21 cellular contexts compared by ENCODE assay signal in genomic region chr5:34574976-34575467, GRCh38.
DNase-seq lines count a peak whose midpoint lies in the region; ATAC-seq and TF ChIP-seq lines count a peak whose summit lies in the region.
"Had no signal": no experiment of that assay in that cellular context is flagged by ENCODE, and none has a peak within 500 bp of the region (broad histone marks: within the 10 kb centered on the region; RNA-seq: fewer than 3 reads in every experiment).

No MANE protein-coding gene starts in this region.

- TF ChIP-seq CTCF in IMR-90 (conservative IDR thresholded peaks at IDR 0.05; ENCODE audit: low read depth, low read length) (no peak), OCI-LY3 (IDR thresholded peaks at IDR 0.05; ENCODE audit: low read depth, low read length) (no peak), foreskin fibroblast (IDR thresholded peaks at IDR 0.05; ENCODE audit: low read depth, low read length) (no peak), Peyer's patch (IDR thresholded peaks at IDR 0.05) (no peak)

- peaks cover 30% of the 10 kb centered on the region for H3K4me1 ChIP-seq in IMR-90 (ENCODE audit: control insufficient read depth, insufficient read depth, low read length)
- peaks cover 53% of the 10 kb centered on the region for H3K4me1 ChIP-seq in OCI-LY3 (ENCODE audit: low read length)
- no peaks in the 10 kb centered on the region for H3K4me1 ChIP-seq in Peyer's patch

- H3K36me3 ChIP-seq in IMR-90 (ENCODE audit: control insufficient read depth, insufficient read depth, low read length) (no peaks in the 10 kb centered on the region), OCI-LY3 (replicated peaks; ENCODE audit: low read depth, low read length) (peaks cover 12% of the 10 kb centered on the region), Peyer's patch (no peaks in the 10 kb centered on the region)

- H3K9me1 ChIP-seq in IMR-90 (ENCODE audit: insufficient read depth, low read length): peaks cover 29% of the 10 kb centered on the region; the same call in 1 of the 2 replicates

- H4K20me1 ChIP-seq in IMR-90 (ENCODE audit: insufficient read depth, low read length) (no peaks in the 10 kb centered on the region), OCI-LY3 (ENCODE audit: insufficient read depth, low read length) (no peaks in the 10 kb centered on the region)

- peak overlapping the region; percentile 50; the same call in 1 of the 2 replicates for H4K91ac ChIP-seq in IMR-90 (ENCODE audit: insufficient read depth, low read depth, low read length)

- H3K14ac ChIP-seq in IMR-90 (replicated peaks; ENCODE audit: low read depth, low read length): peak overlapping the region; percentile 33

- H3K9me3 ChIP-seq in IMR-90 (ENCODE audit: control insufficient read depth, insufficient read depth, low read length): 0 out of 2 replicates have a peak, but pooled peaks cover 2% of the 10 kb centered on the region
- peaks cover 4% of the 10 kb centered on the region; the same call in 1 of the 2 replicates for H3K9me3 ChIP-seq in OCI-LY3 (ENCODE audit: insufficient read depth, low read length)
- H3K9me3 ChIP-seq in Peyer's patch: no peaks in the 10 kb centered on the region

- H4K8ac ChIP-seq in IMR-90 (ENCODE audit: low read depth in 2 of 2, low read length in 2 of 2): no peak overlapping the region

- in situ Hi-C loops in IMR-90 (cut with MboI; ENCODE audit: low sequenced_read_pairs): no loop called here

- H2AFZ ChIP-seq in IMR-90 (replicated peaks; ENCODE audit: low read length, poor library complexity) (no peak overlapping the region), OCI-LY3 (ENCODE audit: low read depth, low read length) (peak overlapping the region; percentile 46)

- H2BK5ac ChIP-seq in IMR-90 (ENCODE audit: low read depth, low read length, poor library complexity, severe bottlenecking): no peak overlapping the region

- CTCF ChIA-PET in IMR-90 (lab: Yijun Ruan, JAX): interaction anchor here (0.7 to 1.1 kb wide), 2 partner anchors 10 to 184 kb away, joined by 3 to 4 read pairs; no protein-coding TSS in a partner anchor

- peak; percentile 52 for DNase-seq in DMS53 (lab: John Stamatoyannopoulos, UW)
- no peak for DNase-seq in DMS53 treated with DMSO at 0.1 percent for 48 hours (lab: John Stamatoyannopoulos, UW; ENCODE audit: unreplicated experiment)
- no peak for DNase-seq in IMR-90
- DNase-seq in renal cortical epithelial cell (ENCODE audit: low read depth): peak; percentile 61
- no peak for DNase-seq in germinal center (ENCODE audit: low spot score)
- DNase-seq in foreskin fibroblast: no peak
- DNase-seq in Peyer's patch: no peak
- DNase-seq: 8988T; AML-193; C1 segment of cervical spinal cord; CD8-positive, alpha-beta memory T cell; DMS79 treated with DMSO at 0.1 percent for 48 hours; H7; HFFc6; MV-4-11; NCI-H1105 treated with DMSO at 0.1 percent for 48 hours; NCI-H2029 treated with DMSO at 0.1 percent for 48 hours; NCI-H82; Right ventricle myocardium superior had no signal

- no peak for TF ChIP-seq RAD21 in IMR-90 (IDR thresholded peaks at IDR 0.05; ENCODE audit: low read length)

- dilution Hi-C loops in IMR-90 (cut with HindIII; ENCODE audit: low sequenced_read_pairs, unreplicated experiment): no loop called here

- no TSS peak for BruUV-seq in IMR-90 (replicated peaks; lab: Mats Ljungman, UMichigan)

- H3K4ac ChIP-seq in IMR-90 (ENCODE audit: low read depth, low read length): peak overlapping the region; percentile 30; the same call in 1 of the 2 replicates

- no peak overlapping the region for H3K18ac ChIP-seq in IMR-90 (ENCODE audit: low read depth, low read length)

- H3K27me3 ChIP-seq in IMR-90 (ENCODE audit: control insufficient read depth, insufficient read depth, low read length) (no peaks in the 10 kb centered on the region), OCI-LY3 (ENCODE audit: low read depth, low read length) (no peaks in the 10 kb centered on the region), Peyer's patch (no peaks in the 10 kb centered on the region)

- H3K9ac ChIP-seq in IMR-90 (ENCODE audit: low read depth, low read length): no peak overlapping the region
- H3K9ac ChIP-seq in OCI-LY3 (ENCODE audit: low read length): no peak overlapping the region
- H3K9ac ChIP-seq: KMS-11 had no signal

- H3K79me2 ChIP-seq in OCI-LY3 (ENCODE audit: low read length): no peaks in the 10 kb centered on the region

- H4K5ac ChIP-seq in IMR-90 (ENCODE audit: low read depth, low read length): peak overlapping the region; percentile 12; the same call in 1 of the 2 replicates

- H2AK9ac ChIP-seq in IMR-90 (replicated peaks; ENCODE audit: low read depth, low read length, poor library complexity): no peak overlapping the region

- H3K4me3 ChIP-seq in IMR-90 (ENCODE audit: insufficient read depth, low read depth, low read length): no peak overlapping the region
- no peak overlapping the region for H3K4me3 ChIP-seq in OCI-LY3 (ENCODE audit: low read length)
- no peak overlapping the region for H3K4me3 ChIP-seq in foreskin fibroblast (ENCODE audit: low read depth in 1 of 2, low read length in 2 of 2)
- H3K4me3 ChIP-seq in Peyer's patch: no peak overlapping the region

- no peak overlapping the region; the same call in 1 of the 2 replicates for H3K23ac ChIP-seq in IMR-90 (ENCODE audit: low read depth, low read length)

- peak overlapping the region; percentile 80 for H2BK15ac ChIP-seq in IMR-90 (ENCODE audit: low read depth, low read length)

- peaks cover 2 to 12% of the 10 kb centered on the region in 2 experiments; a peak in 3 of 4 replicates for H3K79me1 ChIP-seq in IMR-90 (ENCODE audit: low read depth in 1 of 2, low read length in 2 of 2)

- H3K27ac ChIP-seq in IMR-90 (ENCODE audit: insufficient read depth, low read length) (no peak overlapping the region), OCI-LY3 (ENCODE audit: low read length) (no peak overlapping the region), Peyer's patch (no peak overlapping the region)
- H3K27ac ChIP-seq: KMS-11 had no signal

- TF ChIP-seq POLR2A in IMR-90 (IDR thresholded peaks at IDR 0.05; ENCODE audit: low read depth, low read length) (no peak), Peyer's patch (IDR thresholded peaks at IDR 0.05) (no peak)

- ATAC-seq in IMR-90 (ENCODE audit: low read depth): no peak

- WGBS in IMR-90 (ENCODE audit: extremely low coverage in 2 of 2, insufficient read length in 1 of 2), 2 experiments: 100% methylated on average over 1 of the region's 3 CpGs; no CpG with 5 or more reads in 1 of the 2 experiments

- H3K4me2 ChIP-seq in IMR-90 (ENCODE audit: low read depth, low read length): no peak overlapping the region
- peak overlapping the region; percentile 30; the same call in 1 of the 2 replicates for H3K4me2 ChIP-seq in OCI-LY3 (ENCODE audit: low read length)
- H3K4me2 ChIP-seq: KMS-11 had no signal

- H2BK120ac ChIP-seq in IMR-90 (ENCODE audit: low read depth, low read length): peak overlapping the region; percentile 35; the same call in 1 of the 2 replicates

- intact Hi-C loops in IMR-90 (cut with micrococcal nuclease): no loop called here

- peak overlapping the region; percentile 38; the same call in 1 of the 2 replicates for H2AK5ac ChIP-seq in IMR-90 (ENCODE audit: low read depth, low read length)

- POLR2A ChIA-PET in IMR-90 (lab: Charles Lee; ENCODE audit: unreplicated experiment): no interaction called here

- no peak overlapping the region for H3K56ac ChIP-seq in IMR-90 (ENCODE audit: extremely low read depth, insufficient read depth, low read length)

- peak overlapping the region; percentile 74 for H2BK20ac ChIP-seq in IMR-90 (ENCODE audit: low read depth, low read length)

TF ChIP-seq in IMR-90, 13 proteins besides CTCF, POLR2A, EP300 and RAD21:
- TF ChIP-seq RFX5 (IDR thresholded peaks at IDR 0.05; ENCODE audit: low read depth, low read length) (no peak), MXI1 (IDR thresholded peaks at IDR 0.05; ENCODE audit: borderline replicate concordance, low read depth, low read length) (no peak), BHLHE40 (IDR thresholded peaks at IDR 0.05; ENCODE audit: low read depth, low read length) (no peak), USF2 (IDR thresholded peaks at IDR 0.05; ENCODE audit: low read depth, low read length) (0 out of 2 replicates have a peak, but pooled peaks have one; percentile 17), NFE2L2 (IDR thresholded peaks at IDR 0.05; ENCODE audit: low read depth, low read length) (no peak), RCOR1 (IDR thresholded peaks at IDR 0.05; ENCODE audit: insufficient replicate concordance, low read length) (no peak)

Comparison
In these comparisons a context has a peak if more than half of its experiments do, and no peak if none do; other contexts are left out.
1. DNase-seq: peak in DMS53 (single experiment) and renal cortical epithelial cell (single experiment); none in DMS53 treated with DMSO at 0.1 percent for 48 hours (single experiment), IMR-90 (single experiment), germinal center (single experiment), foreskin fibroblast (0 of 2) and Peyer's patch (0 of 3).